ENCODE assay signal across 25 cellular contexts in the genomic region with DNA sequence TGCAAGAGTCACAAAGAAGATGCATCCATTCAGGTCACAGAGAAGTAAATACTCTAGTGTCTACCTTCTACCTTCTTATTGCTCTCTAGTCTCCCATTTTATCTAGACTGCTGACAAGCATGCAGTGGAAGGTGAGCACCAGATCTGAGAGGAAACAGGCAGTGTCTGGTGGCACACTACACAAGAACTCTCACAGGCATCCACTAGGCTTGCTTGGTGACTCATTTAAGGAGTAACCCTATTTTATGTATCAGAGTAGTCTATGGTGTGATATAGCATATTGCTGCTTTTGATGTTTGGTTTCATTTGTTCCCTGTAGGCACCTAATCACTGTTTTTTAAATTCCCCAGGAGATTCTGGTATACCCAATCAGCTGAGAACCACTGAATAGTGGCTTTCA. TPM values are rescaled to one million over a fixed set of nuclear protein-coding genes. Genes with fewer than 3 reads are reported as not detected.
DNase-seq lines count a peak whose midpoint lies in the region; ATAC-seq and TF ChIP-seq lines count a peak whose summit lies in the region.
"Had no signal": no experiment of that assay in that cellular context is flagged by ENCODE, and none has a peak within 500 bp of the region (broad histone marks: within the 10 kb centered on the region; RNA-seq: fewer than 3 reads in every experiment).

No MANE protein-coding gene starts in this region.

- TF ChIP-seq CTCF in GM12865 (IDR thresholded peaks at IDR 0.05; ENCODE audit: insufficient read depth, low read depth, low read length, missing control alignments) (no peak), nephron progenitor cell (IDR thresholded peaks at IDR 0.05) (no peak), progenitor cell of endocrine pancreas (IDR thresholded peaks at IDR 0.05; ENCODE audit: unreplicated experiment) (no peak)

- H3K4me1 Mint-ChIP-seq in activated CD4-positive, alpha-beta T cell treated with anti-CD3 and anti-CD28 coated beads for 36 hours: peaks cover 32% of the 10 kb centered on the region
- peaks cover 41% of the 10 kb centered on the region for H3K4me1 Mint-ChIP-seq in activated CD4-positive, alpha-beta memory T cell treated with anti-CD3 and anti-CD28 coated beads, Interleukin-2, amount 10 ng/mL, durations not matched to agents 7 days and 5 days
- peaks cover 19% of the 10 kb centered on the region for H3K4me1 Mint-ChIP-seq in nephron progenitor cell
- peaks cover 3% of the 10 kb centered on the region for H3K4me1 Mint-ChIP-seq in progenitor cell of endocrine pancreas (ENCODE audit: low read depth)

- H3K27ac Mint-ChIP-seq in activated CD4-positive, alpha-beta T cell treated with anti-CD3 and anti-CD28 coated beads for 36 hours: no peak overlapping the region
- H3K27ac Mint-ChIP-seq in activated CD4-positive, alpha-beta memory T cell treated with anti-CD3 and anti-CD28 coated beads, Interleukin-2, amount 10 ng/mL, durations not matched to agents 7 days and 5 days: no peak overlapping the region
- no peak overlapping the region for H3K27ac Mint-ChIP-seq in nephron progenitor cell
- H3K27ac Mint-ChIP-seq in progenitor cell of endocrine pancreas: no peak overlapping the region
- H3K27ac Mint-ChIP-seq: activated B cell treated with CpG ODN at 0.5 μM for 24 hours; B cell; dendritic cell treated with granulocyte-macrophage colony-stimulating factor and Interleukin-4, amounts not matched to agents 40 ng/mL and 50 ng/mL, for 4 days had no signal

- H3K4me3 Mint-ChIP-seq in activated CD4-positive, alpha-beta T cell treated with anti-CD3 and anti-CD28 coated beads for 36 hours: no peak overlapping the region
- H3K4me3 Mint-ChIP-seq in activated CD4-positive, alpha-beta memory T cell treated with anti-CD3 and anti-CD28 coated beads, Interleukin-2, amount 10 ng/mL, durations not matched to agents 7 days and 5 days: no peak overlapping the region
- H3K4me3 Mint-ChIP-seq in nephron progenitor cell (peak overlapping the region; percentile 3), progenitor cell of endocrine pancreas (ENCODE audit: low read depth) (no peak overlapping the region)
- H3K4me3 Mint-ChIP-seq: activated B cell treated with CpG ODN at 0.5 μM for 24 hours; B cell; dendritic cell treated with granulocyte-macrophage colony-stimulating factor and Interleukin-4, amounts not matched to agents 40 ng/mL and 50 ng/mL, for 4 days had no signal

- intact Hi-C loops in activated CD4-positive, alpha-beta T cell treated with anti-CD3 and anti-CD28 coated beads for 36 hours (cut with DNase I, micrococcal nuclease): loop anchor here in 1 of 2 experiments (2.0 kb wide), 1 partner anchor 71 kb away; no protein-coding TSS in a partner anchor

- H3K9me3 Mint-ChIP-seq in activated CD4-positive, alpha-beta T cell treated with anti-CD3 and anti-CD28 coated beads for 36 hours (ENCODE audit: low read depth): no peaks in the 10 kb centered on the region
- no peaks in the 10 kb centered on the region for H3K9me3 Mint-ChIP-seq in activated CD4-positive, alpha-beta memory T cell treated with anti-CD3 and anti-CD28 coated beads, Interleukin-2, amount 10 ng/mL, durations not matched to agents 7 days and 5 days
- H3K9me3 Mint-ChIP-seq in nephron progenitor cell (no peaks in the 10 kb centered on the region), progenitor cell of endocrine pancreas (ENCODE audit: low read depth) (no peaks in the 10 kb centered on the region)
- H3K9me3 Mint-ChIP-seq: activated B cell treated with CpG ODN at 0.5 μM for 24 hours; dendritic cell treated with granulocyte-macrophage colony-stimulating factor and Interleukin-4, amounts not matched to agents 40 ng/mL and 50 ng/mL, for 4 days had no signal

- peaks cover 35% of the 10 kb centered on the region for H3K27me3 Mint-ChIP-seq in activated CD4-positive, alpha-beta T cell treated with anti-CD3 and anti-CD28 coated beads for 36 hours
- H3K27me3 Mint-ChIP-seq in activated CD4-positive, alpha-beta memory T cell treated with anti-CD3 and anti-CD28 coated beads, Interleukin-2, amount 10 ng/mL, durations not matched to agents 7 days and 5 days: peaks cover 34% of the 10 kb centered on the region
- H3K27me3 Mint-ChIP-seq in nephron progenitor cell (ENCODE audit: low read depth, poor library complexity): peaks cover 53% of the 10 kb centered on the region
- H3K27me3 Mint-ChIP-seq in progenitor cell of endocrine pancreas: peaks cover 58% of the 10 kb centered on the region

- peak; percentile 91 for ATAC-seq in activated CD4-positive, alpha-beta T cell treated with anti-CD3 and anti-CD28 coated beads for 36 hours
- ATAC-seq: HCT116, heart right ventricle, SK-N-SH treated with all-trans-retinoic acid at 6 μM for 48 hours had no signal

- no peak overlapping the region for H3K4me3 ChIP-seq in GM12865 (ENCODE audit: low read depth, low read length)
- H3K4me3 ChIP-seq: adrenal gland, thoracic aorta had no signal

- peaks cover 2% of the 10 kb centered on the region for H3K36me3 Mint-ChIP-seq in activated CD4-positive, alpha-beta T cell treated with anti-CD3 and anti-CD28 coated beads for 36 hours (ENCODE audit: low read depth)
- peaks cover 5% of the 10 kb centered on the region for H3K36me3 Mint-ChIP-seq in activated CD4-positive, alpha-beta memory T cell treated with anti-CD3 and anti-CD28 coated beads, Interleukin-2, amount 10 ng/mL, durations not matched to agents 7 days and 5 days (ENCODE audit: low read depth)
- no peaks in the 10 kb centered on the region for H3K36me3 Mint-ChIP-seq in nephron progenitor cell (ENCODE audit: low read depth)
- no peaks in the 10 kb centered on the region for H3K36me3 Mint-ChIP-seq in progenitor cell of endocrine pancreas (ENCODE audit: insufficient read depth)

- CTCF ChIA-PET in activated CD4-positive, alpha-beta T cell treated with anti-CD3 and anti-CD28 coated beads for 36 hours (lab: Charles Lee): interaction anchor here (0.7 to 1.3 kb wide), 2 partner anchors 43 to 793 kb away, joined by 3 read pairs; no protein-coding TSS in a partner anchor
- CTCF ChIA-PET in activated CD4-positive, alpha-beta memory T cell treated with anti-CD3 and anti-CD28 coated beads, Interleukin-2, amount 10 ng/mL, durations not matched to agents 7 days and 5 days (lab: Charles Lee): no interaction called here

- peak; percentile 42 for DNase-seq in activated CD4-positive, alpha-beta T cell treated with anti-CD3 and anti-CD28 coated beads for 36 hours
- DNase-seq in activated CD4-positive, alpha-beta T cell treated with anti-CD3 and anti-CD28 coated beads, Interleukin-2, amount 50 U/mL, for 4 hours: no peak
- DNase-seq in GM12865 (ENCODE audit: low read depth): peak; percentile 68
- peak; percentile 49 for DNase-seq in activated CD4-positive, alpha-beta memory T cell treated with anti-CD3 and anti-CD28 coated beads, Interleukin-2, amount 10 ng/mL, durations not matched to agents 7 days and 5 days
- no peak for DNase-seq in nephron progenitor cell
- no peak for DNase-seq in NAMALWA (ENCODE audit: low spot score)
- DNase-seq in progenitor cell of endocrine pancreas (ENCODE audit: low spot score, unreplicated experiment): no peak
- no peak for DNase-seq in NCI-H748 treated with DMSO at 0.1 percent for 48 hours (lab: John Stamatoyannopoulos, UW)
- DNase-seq: activated B cell treated with CpG ODN at 0.5 μM for 24 hours; activated CD8-positive, alpha-beta memory T cell treated with anti-CD3 and anti-CD28 coated beads, Interleukin-2, amount 50 U/mL, for 48 hours; adrenal gland; COR-L47; DMS79 treated with DMSO at 0.1 percent for 48 hours; heart right ventricle; Kasumi-1; NCI-H1105; NCI-H2029 treated with DMSO at 0.1 percent for 48 hours; NCI-H446 treated with DMSO at 0.1 percent for 48 hours; small intestine; T-helper 9 cell had no signal

- POLR2A ChIA-PET in activated CD4-positive, alpha-beta T cell treated with anti-CD3 and anti-CD28 coated beads for 36 hours (lab: Charles Lee): no interaction called here
- POLR2A ChIA-PET in activated CD4-positive, alpha-beta memory T cell treated with anti-CD3 and anti-CD28 coated beads, Interleukin-2, amount 10 ng/mL, durations not matched to agents 7 days and 5 days (lab: Charles Lee): interaction anchor here (1.1 to 1.5 kb wide), 3 partner anchors 10 to 1049 kb away, joined by 3 read pairs; partner anchors contain the start of gene MTX3

RNA-seq across cellular contexts. Expression of gene THBS4, which starts 1.6 kb away (rescaled TPM):
- total RNA-seq in activated CD4-positive, alpha-beta T cell treated with anti-CD3 and anti-CD28 coated beads for 36 hours: 1 to 10 TPM; 2.1 to 2.3 TPM
- total RNA-seq in activated CD4-positive, alpha-beta memory T cell treated with anti-CD3 and anti-CD28 coated beads, Interleukin-2, amount 10 ng/mL, durations not matched to agents 7 days and 5 days: 1 to 10 TPM; 2.2 to 3.6 TPM
- 5.6 and 6.1 TPM in 2 replicates for total RNA-seq in progenitor cell of endocrine pancreas

RNA-seq across cellular contexts. Expression of gene MTX3, which starts 42.5 kb away (rescaled TPM):
- total RNA-seq in activated CD4-positive, alpha-beta T cell treated with anti-CD3 and anti-CD28 coated beads for 36 hours: 10 to 100 TPM; 11.9 to 14.3 TPM
- total RNA-seq in activated CD4-positive, alpha-beta memory T cell treated with anti-CD3 and anti-CD28 coated beads, Interleukin-2, amount 10 ng/mL, durations not matched to agents 7 days and 5 days: 10 to 100 TPM; 22.8 TPM
- total RNA-seq in progenitor cell of endocrine pancreas: 24.1 and 24.7 TPM in 2 replicates

Comparison
In these comparisons a context has a peak if more than half of its experiments do, and no peak if none do; other contexts are left out.
1. DNase-seq: peak in activated CD4-positive, alpha-beta T cell treated with anti-CD3 and anti-CD28 coated beads for 36 hours (single experiment), GM12865 (single experiment) and activated CD4-positive, alpha-beta memory T cell treated with anti-CD3 and anti-CD28 coated beads, Interleukin-2, amount 10 ng/mL, durations not matched to agents 7 days and 5 days (single experiment); none in activated CD4-positive, alpha-beta T cell treated with anti-CD3 and anti-CD28 coated beads, Interleukin-2, amount 50 U/mL, for 4 hours (0 of 2), nephron progenitor cell (single experiment), NAMALWA (single experiment), progenitor cell of endocrine pancreas (single experiment) and NCI-H748 treated with DMSO at 0.1 percent for 48 hours (single experiment).